Comparison of ENCODE assay signal across 8 cellular contexts in the genomic region with DNA sequence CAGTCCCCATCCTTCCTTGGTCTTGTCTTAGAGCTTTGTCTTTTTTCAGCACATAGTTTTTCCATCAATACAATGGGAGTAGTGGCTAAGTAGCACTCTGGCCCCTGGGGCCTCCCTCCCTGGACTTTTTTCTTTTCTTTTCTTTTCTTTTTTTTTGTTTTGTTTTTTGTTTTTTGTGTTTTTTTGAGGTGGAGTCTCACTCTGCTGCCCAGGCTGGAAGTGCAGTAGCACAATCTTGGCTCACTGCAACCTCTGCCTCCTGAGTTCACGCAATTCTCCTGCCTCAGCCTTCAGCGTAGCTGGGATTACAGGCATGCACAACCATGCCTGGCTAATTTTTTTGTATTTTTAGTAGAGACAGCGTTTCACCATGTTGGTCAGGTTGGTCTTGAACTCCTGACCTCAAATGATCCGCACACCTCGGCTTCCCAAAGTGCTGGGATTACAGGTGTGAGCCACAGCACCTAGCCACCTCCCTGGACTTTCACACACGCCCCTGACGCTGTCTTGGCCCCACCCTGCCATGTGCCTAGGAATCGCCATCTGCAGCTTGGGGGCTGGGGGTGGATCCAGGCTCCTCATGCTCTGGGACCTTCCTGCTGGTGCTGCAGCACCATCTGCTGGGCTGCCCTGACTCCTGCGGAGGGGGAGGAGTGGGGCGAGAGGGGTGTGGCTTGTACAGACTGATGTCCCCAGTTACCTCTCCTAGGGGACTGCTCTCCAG. TPM values are rescaled to one million over a fixed set of nuclear protein-coding genes. Genes with fewer than 3 reads are reported as not detected.
DNase-seq lines count a peak whose midpoint lies in the region; ATAC-seq and TF ChIP-seq lines count a peak whose summit lies in the region.

No MANE protein-coding gene starts in this region.

- H3K36me3 Mint-ChIP-seq in HFFc6 (ENCODE audit: low read depth) (peaks cover 6% of the 10 kb centered on the region; the same call in 1 of the 2 replicates), WTC11 (peaks cover 23% of the 10 kb centered on the region), immature natural killer cell (peaks cover 0 to 7% (median 5%) of the 10 kb centered on the region in 3 donors)

- H3K4me3 ChIP-seq in mammary epithelial cell (replicated peaks in 1 of 3; ENCODE audit: insufficient read depth in 1 of 3, low read depth in 2 of 3, low read length in 3 of 3), result no peak overlapping the region

- no peak overlapping the region for H3K27ac ChIP-seq in mammary epithelial cell (ENCODE audit: insufficient read depth, low read depth, low read length)

- DNase-seq in DMS53 (lab: John Stamatoyannopoulos, UW) (peak; percentile 93), HFFc6 (peak; percentile 84), NCI-H2227 (lab: John Stamatoyannopoulos, UW; ENCODE audit: unreplicated experiment) (peak; percentile 88), WTC11 (ENCODE audit: low spot score) (peak; percentile 96), mammary epithelial cell (peak; percentile 89), immature natural killer cell (peak; percentile 83 to 87 (median 84)), smooth muscle cell of the brain vasculature (ENCODE audit: low read depth, low spot score) (peak; percentile 73)

- H3K27me3 ChIP-seq in mammary epithelial cell (ENCODE audit: insufficient read depth, low read length), result no peaks in the 10 kb centered on the region

- CTCF ChIA-PET in WTC11 (lab: Charles Lee), result interaction anchor here (0.6 to 2.8 kb wide), 20 partner anchors 8 to 209 kb away, joined by 3 to 33 read pairs (median 5); a partner anchor contains a TSS
- CTCF ChIA-PET in mammary epithelial cell (lab: Charles Lee; ENCODE audit: low non-redundant PET), result interaction anchor here (0.6 to 1.5 kb wide), 9 partner anchors 55 to 695 kb away, joined by 3 to 8 read pairs (median 3); a partner anchor contains a TSS

- H3K4me2 ChIP-seq in mammary epithelial cell (ENCODE audit: insufficient read depth, low read depth, low read length), result peak overlapping the region; percentile 91

- BruUV-seq in mammary epithelial cell (replicated peaks; lab: Mats Ljungman, UMichigan), result TSS peak; percentile 92

- WGBS in mammary epithelial cell (ENCODE audit: low coverage, missing lambda C conversion rate), result 17% methylated on average over 9 of the region's 10 CpGs

- POLR2A ChIA-PET in WTC11 (lab: Charles Lee), result interaction anchor here (1.0 to 1.6 kb wide), 3 partner anchors 10 to 181 kb away, joined by 4 to 6 read pairs (median 5); a partner anchor contains a TSS

- peak; percentile 89 for TF ChIP-seq CTCF in HFFc6 (IDR thresholded peaks at IDR 0.05)
- TF ChIP-seq CTCF in WTC11 (IDR thresholded peaks at IDR 0.05), result peak; percentile 48
- TF ChIP-seq CTCF in mammary epithelial cell (conservative IDR thresholded peaks at IDR 0.05 in 1 of 2, IDR thresholded peaks at IDR 0.05 in 1 of 2; ENCODE audit: extremely low read depth in 1 of 2, insufficient read depth in 1 of 2, low read depth in 1 of 2, low read length in 2 of 2), result peak; percentile 92 to 99

- peaks cover 12% of the 10 kb centered on the region for H3K36me3 ChIP-seq in mammary epithelial cell (ENCODE audit: insufficient read depth, low read length)

- peaks cover 24% of the 10 kb centered on the region for H4K20me1 ChIP-seq in mammary epithelial cell (ENCODE audit: insufficient read depth, low read length)

- no peaks in the 10 kb centered on the region; the same call in none of the 2 replicates for H3K27me3 Mint-ChIP-seq in HFFc6 (ENCODE audit: insufficient read depth)
- H3K27me3 Mint-ChIP-seq in WTC11 (ENCODE audit: low read depth), result 0 out of 2 replicates have a peak, but pooled peaks cover 2% of the 10 kb centered on the region
- H3K27me3 Mint-ChIP-seq in immature natural killer cell (ENCODE audit: low read depth in 3 of 3), result peaks cover 7 to 10% (median 9%) of the 10 kb centered on the region in 3 donors

- no peaks in the 10 kb centered on the region for H3K9me3 ChIP-seq in mammary epithelial cell (replicated peaks; ENCODE audit: insufficient read depth, low read length)

- peaks cover 33% of the 10 kb centered on the region for H3K4me1 ChIP-seq in mammary epithelial cell (ENCODE audit: insufficient read depth, low read length)

- H3K9ac ChIP-seq in mammary epithelial cell (ENCODE audit: insufficient read depth, low read length), result no peak overlapping the region

- H3K4me3 Mint-ChIP-seq in HFFc6, result peak overlapping the region; percentile 62
- peak overlapping the region; percentile 58 for H3K4me3 Mint-ChIP-seq in WTC11
- peak overlapping the region; percentile 86 to 93 (median 91) for H3K4me3 Mint-ChIP-seq in immature natural killer cell

- H3K4me1 Mint-ChIP-seq in HFFc6 (ENCODE audit: low read depth), result peaks cover 30% of the 10 kb centered on the region
- H3K4me1 Mint-ChIP-seq in WTC11, result peaks cover 45% of the 10 kb centered on the region
- peaks cover 55 to 71% of the 10 kb centered on the region in 2 donors for H3K4me1 Mint-ChIP-seq in immature natural killer cell

- peaks cover 78% of the 10 kb centered on the region for H3K79me2 ChIP-seq in mammary epithelial cell (ENCODE audit: insufficient read depth, low read length)

- no peak overlapping the region for H2AFZ ChIP-seq in mammary epithelial cell (ENCODE audit: low read depth, low read length)

- H3K27ac Mint-ChIP-seq in HFFc6 (peak overlapping the region; percentile 78), WTC11 (peak overlapping the region; percentile 23; the same call in 1 of the 2 replicates), immature natural killer cell (peak overlapping the region; percentile 82 to 94 (median 90))

- intact Hi-C loops in mammary epithelial cell (cut with micrococcal nuclease), result loop anchor here (1.0 to 10.0 kb wide), 8 partner anchors 59 to 832 kb away; a partner anchor contains a TSS

- in situ Hi-C loops in mammary epithelial cell (cut with MboI; ENCODE audit: low sequenced_read_pairs in 2 of 2), result loop anchor here (5.0 kb wide), 2 partner anchors 97 to 177 kb away; no protein-coding TSS in a partner anchor

- H3K9me3 Mint-ChIP-seq in HFFc6 (no peaks in the 10 kb centered on the region), WTC11 (no peaks in the 10 kb centered on the region), immature natural killer cell (no peaks in the 10 kb centered on the region)

- peak; percentile 74 for ATAC-seq in WTC11
- ATAC-seq in HG03442 (IDR thresholded peaks at IDR 0.05; ENCODE audit: unreplicated experiment), result no peak

- dilution Hi-C loops in mammary epithelial cell (cut with HindIII; ENCODE audit: low sequenced_read_pairs), result no loop called here

TF ChIP-seq in WTC11, 78 proteins besides CTCF, POLR2A, EP300 and RAD21 (continues in another document):
- TF ChIP-seq, protein P1, sequence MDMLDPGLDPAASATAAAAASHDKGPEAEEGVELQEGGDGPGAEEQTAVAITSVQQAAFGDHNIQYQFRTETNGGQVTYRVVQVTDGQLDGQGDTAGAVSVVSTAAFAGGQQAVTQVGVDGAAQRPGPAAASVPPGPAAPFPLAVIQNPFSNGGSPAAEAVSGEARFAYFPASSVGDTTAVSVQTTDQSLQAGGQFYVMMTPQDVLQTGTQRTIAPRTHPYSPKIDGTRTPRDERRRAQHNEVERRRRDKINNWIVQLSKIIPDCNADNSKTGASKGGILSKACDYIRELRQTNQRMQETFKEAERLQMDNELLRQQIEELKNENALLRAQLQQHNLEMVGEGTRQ (CRISPR knock-in tag; IDR thresholded peaks at IDR 0.05), result peak; percentile 64
- TF ChIP-seq, protein P2, sequence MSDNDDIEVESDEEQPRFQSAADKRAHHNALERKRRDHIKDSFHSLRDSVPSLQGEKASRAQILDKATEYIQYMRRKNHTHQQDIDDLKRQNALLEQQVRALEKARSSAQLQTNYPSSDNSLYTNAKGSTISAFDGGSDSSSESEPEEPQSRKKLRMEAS (CRISPR knock-in tag; IDR thresholded peaks at IDR 0.05), result peak; percentile 97
- TF ChIP-seq ZBTB21 (CRISPR knock-in tag; IDR thresholded peaks at IDR 0.05; ENCODE audit: borderline replicate concordance) (peak; percentile 49; the same call in 1 of the 2 replicates), ETV6 (CRISPR knock-in tag; IDR thresholded peaks at IDR 0.05) (peak; percentile 61; the same call in 1 of the 2 replicates), TCF7 (CRISPR knock-in tag; IDR thresholded peaks at IDR 0.05; ENCODE audit: low read depth) (no peak), ZNF263 (CRISPR knock-in tag; IDR thresholded peaks at IDR 0.05; ENCODE audit: low read depth) (no peak), ZNF416 (CRISPR knock-in tag; IDR thresholded peaks at IDR 0.05) (no peak), ZNF232 (CRISPR knock-in tag; IDR thresholded peaks at IDR 0.05) (peak; percentile 43; the same call in 1 of the 2 replicates)
- TF ChIP-seq, protein P3, sequence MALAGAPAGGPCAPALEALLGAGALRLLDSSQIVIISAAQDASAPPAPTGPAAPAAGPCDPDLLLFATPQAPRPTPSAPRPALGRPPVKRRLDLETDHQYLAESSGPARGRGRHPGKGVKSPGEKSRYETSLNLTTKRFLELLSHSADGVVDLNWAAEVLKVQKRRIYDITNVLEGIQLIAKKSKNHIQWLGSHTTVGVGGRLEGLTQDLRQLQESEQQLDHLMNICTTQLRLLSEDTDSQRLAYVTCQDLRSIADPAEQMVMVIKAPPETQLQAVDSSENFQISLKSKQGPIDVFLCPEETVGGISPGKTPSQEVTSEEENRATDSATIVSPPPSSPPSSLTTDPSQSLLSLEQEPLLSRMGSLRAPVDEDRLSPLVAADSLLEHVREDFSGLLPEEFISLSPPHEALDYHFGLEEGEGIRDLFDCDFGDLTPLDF (CRISPR knock-in tag; IDR thresholded peaks at IDR 0.05), result no peak

RNA-seq across cellular contexts. Expression of a gene that starts 2.8 kb away (rescaled TPM):
- 10 to 100 TPM in 5 of 6 experiments, 1 to 10 TPM in 1; 8.8 to 14.8 (median 12.0) TPM for total RNA-seq in HFFc6 (2021; fragmentation: NEBNext Ultra II Directional; extraction: Animal tissue kit (Norgen Biotek cat#: 25700))
- total RNA-seq in WTC11 (2021) (39.9 to 52.8 TPM (median 41.6 TPM) in 3 replicates), mammary epithelial cell (10 to 100 TPM in 1 of 2 donors, 1 to 10 TPM in 1; 3.8 to 22.8 TPM)
- polyA plus RNA-seq in mammary epithelial cell (9.0 TPM), immature natural killer cell (10 to 100 TPM in 1 of 3 donors, 1 to 10 TPM in 2; 3.8 to 14.0 (median 4.7) TPM)
- polyA minus RNA-seq in mammary epithelial cell, result 31.5 TPM

RNA-seq across cellular contexts. Expression of a gene that starts 53.6 kb away (rescaled TPM):
- total RNA-seq in HFFc6 (2021; fragmentation: NEBNext Ultra II Directional; extraction: Animal tissue kit (Norgen Biotek cat#: 25700)), result not detected
- 0.52 to 0.60 TPM (median 0.55 TPM) in 3 replicates for total RNA-seq in WTC11 (2021)
- total RNA-seq in mammary epithelial cell, result not detected
- not detected for polyA plus RNA-seq in mammary epithelial cell
- not detected for polyA minus RNA-seq in mammary epithelial cell
- polyA plus RNA-seq in immature natural killer cell, result not detected

Comparison
In these comparisons a context has a peak if more than half of its experiments do, and no peak if none do; other contexts are left out.
1. H3K27ac Mint-ChIP-seq: peak in every context shown above with its lines; median percentile 90 in immature natural killer cell; 78 in HFFc6; 23 in WTC11.